Comparison of ENCODE assay signal across 15 cellular contexts in genomic region chr5:173679909-173680626, GRCh38.
A peak's percentile ranks its signal among the peaks of the same experiment; 100 is the strongest.
DNase-seq lines count a peak whose midpoint lies in the region; ATAC-seq, FAIRE-seq and TF ChIP-seq lines count a peak whose summit lies in the region.
"Had no signal": no experiment of that assay in that cellular context is flagged by ENCODE, and none has a peak within 500 bp of the region (broad histone marks: within the 10 kb centered on the region; RNA-seq: fewer than 3 reads in every experiment).

No MANE protein-coding gene starts in this region.

- intact Hi-C loops in Right ventricle myocardium superior (cut with DNase I): no loop called here
- intact Hi-C loops in left ventricle myocardium inferior (cut with micrococcal nuclease): no loop called here
- intact Hi-C loops in upper lobe of right lung (cut with DNase I): no loop called here

- H2AFZ ChIP-seq in Karpas-422 (ENCODE audit: low read length) (no peak overlapping the region), GM23338 (no peak overlapping the region)

- peaks cover 2% of the 10 kb centered on the region for H3K4me1 Mint-ChIP-seq in activated T-cell treated with anti-CD3 and anti-CD28 coated beads, Interleukin-2, amount 50 U/mL, for 24 hours (ENCODE audit: low read depth)
- H3K4me1 Mint-ChIP-seq in GM23338: peaks cover 2% of the 10 kb centered on the region; the same call in 1 of the 3 replicates
- H3K4me1 Mint-ChIP-seq: activated CD8-positive, alpha-beta memory T cell treated with anti-CD3 and anti-CD28 coated beads, Interleukin-2, amount 10 ng/mL, durations not matched to agents 7 days and 5 days had no signal

- H3K27ac Mint-ChIP-seq in activated T-cell treated with anti-CD3 and anti-CD28 coated beads, Interleukin-2, amount 50 U/mL, for 24 hours: no peak overlapping the region
- H3K27ac Mint-ChIP-seq in GM23338: no peak overlapping the region
- H3K27ac Mint-ChIP-seq: activated CD8-positive, alpha-beta memory T cell treated with anti-CD3 and anti-CD28 coated beads, Interleukin-2, amount 10 ng/mL, durations not matched to agents 7 days and 5 days had no signal

- H3K27ac ChIP-seq in left ventricle myocardium inferior (replicated peaks) (no peak overlapping the region), Karpas-422 (ENCODE audit: low read length) (no peak overlapping the region), upper lobe of right lung (no peak overlapping the region), GM23338 (ENCODE audit: low read depth) (no peak overlapping the region)

- H3K79me2 ChIP-seq in Karpas-422 (ENCODE audit: low read length) (no peaks in the 10 kb centered on the region), GM23338 (replicated peaks; ENCODE audit: insufficient read depth) (no peaks in the 10 kb centered on the region)

- H3K4me1 ChIP-seq in left ventricle myocardium inferior: peaks cover 8% of the 10 kb centered on the region
- H3K4me1 ChIP-seq in Karpas-422 (ENCODE audit: low read length): no peaks in the 10 kb centered on the region
- H3K4me1 ChIP-seq in upper lobe of right lung: no peaks in the 10 kb centered on the region
- H3K4me1 ChIP-seq in GM23338 (ENCODE audit: insufficient read depth): no peaks in the 10 kb centered on the region

- H3K4me3 Mint-ChIP-seq in activated T-cell treated with anti-CD3 and anti-CD28 coated beads, Interleukin-2, amount 50 U/mL, for 24 hours: no peak overlapping the region
- H3K4me3 Mint-ChIP-seq in GM23338: no peak overlapping the region
- H3K4me3 Mint-ChIP-seq: activated CD8-positive, alpha-beta memory T cell treated with anti-CD3 and anti-CD28 coated beads, Interleukin-2, amount 10 ng/mL, durations not matched to agents 7 days and 5 days had no signal

- TF ChIP-seq CTCF in left ventricle myocardium inferior (IDR thresholded peaks at IDR 0.05; ENCODE audit: borderline replicate concordance): no peak
- TF ChIP-seq CTCF in upper lobe of right lung (IDR thresholded peaks at IDR 0.05): no peak
- TF ChIP-seq CTCF in GM23338 (conservative IDR thresholded peaks at IDR 0.05; ENCODE audit: low read depth in 2 of 2): no peak

- H3K9ac ChIP-seq in Karpas-422 (ENCODE audit: low read length): no peak overlapping the region

- H4K20me1 ChIP-seq in Karpas-422 (ENCODE audit: insufficient read depth, low read depth, low read length) (no peaks in the 10 kb centered on the region), GM23338 (replicated peaks; ENCODE audit: insufficient read depth) (no peaks in the 10 kb centered on the region)

- H3K27me3 ChIP-seq in left ventricle myocardium inferior (ENCODE audit: low read depth) (no peaks in the 10 kb centered on the region), Karpas-422 (ENCODE audit: low read length) (no peaks in the 10 kb centered on the region), upper lobe of right lung (no peaks in the 10 kb centered on the region), GM23338 (ENCODE audit: insufficient read depth) (no peaks in the 10 kb centered on the region)

- FAIRE-seq in H54 (lab: Jason Lieb, UNC): no peak
- FAIRE-seq: G401.6 had no signal

- H3K9me3 ChIP-seq in left ventricle myocardium inferior (replicated peaks) (peaks cover 14% of the 10 kb centered on the region), Karpas-422 (ENCODE audit: low read length) (peaks cover 4% of the 10 kb centered on the region; the same call in 1 of the 2 replicates), upper lobe of right lung (no peaks in the 10 kb centered on the region)

- no peaks in the 10 kb centered on the region for H3F3A ChIP-seq in GM23338 (replicated peaks; ENCODE audit: low read depth)

- H3K36me3 Mint-ChIP-seq in activated T-cell treated with anti-CD3 and anti-CD28 coated beads, Interleukin-2, amount 50 U/mL, for 24 hours (ENCODE audit: low read depth): no peaks in the 10 kb centered on the region
- peaks cover 57% of the 10 kb centered on the region for H3K36me3 Mint-ChIP-seq in GM23338 (ENCODE audit: low read depth)
- H3K36me3 Mint-ChIP-seq: activated CD8-positive, alpha-beta memory T cell treated with anti-CD3 and anti-CD28 coated beads, Interleukin-2, amount 10 ng/mL, durations not matched to agents 7 days and 5 days had no signal

- no peaks in the 10 kb centered on the region for H3K9me2 ChIP-seq in Karpas-422 (replicated peaks; ENCODE audit: insufficient read depth, low read length)
- H3K9me2 ChIP-seq in GM23338 (ENCODE audit: insufficient read depth): peaks cover 4% of the 10 kb centered on the region

- DNase-seq in Right ventricle myocardium superior: no peak
- no peak for DNase-seq in left ventricle myocardium inferior
- peak; percentile 65 for DNase-seq in Karpas-422
- no peak for DNase-seq in upper lobe of right lung
- no peak for DNase-seq in H54 (ENCODE audit: insufficient read length, low spot score)
- DNase-seq in activated T-cell treated with anti-CD3 and anti-CD28 coated beads, Interleukin-2, amount 50 U/mL, for 24 hours: no peak
- DNase-seq in GM23338 (ENCODE audit: low spot score): no peak
- DNase-seq: activated CD8-positive, alpha-beta memory T cell treated with anti-CD3 and anti-CD28 coated beads, Interleukin-2, amount 10 ng/mL, durations not matched to agents 7 days and 5 days; caudate nucleus; foreskin fibroblast; NCI-H1436 treated with DMSO at 0.1 percent for 48 hours; stimulated activated naive CD4-positive, alpha-beta T cell had no signal

- TF ChIP-seq POLR2A in H54 (IDR thresholded peaks at IDR 0.05; ENCODE audit: low read depth, low read length): no peak

- H3K4me2 ChIP-seq in Karpas-422 (ENCODE audit: low read depth, low read length, poor library complexity, severe bottlenecking) (no peak overlapping the region), GM23338 (no peak overlapping the region)

- H3K36me3 ChIP-seq in left ventricle myocardium inferior: no peaks in the 10 kb centered on the region
- no peaks in the 10 kb centered on the region for H3K36me3 ChIP-seq in Karpas-422 (ENCODE audit: insufficient read depth, low read length)
- H3K36me3 ChIP-seq in upper lobe of right lung: no peaks in the 10 kb centered on the region
- peaks cover 7% of the 10 kb centered on the region; the same call in 1 of the 2 replicates for H3K36me3 ChIP-seq in GM23338 (ENCODE audit: insufficient read depth)

- ATAC-seq in Right ventricle myocardium superior (ENCODE audit: poor library complexity) (peak; percentile 78), HG02763 (IDR thresholded peaks at IDR 0.05; ENCODE audit: unreplicated experiment) (peak; percentile 66), upper lobe of right lung (peak; percentile 53), GM23338 (no peak)
- ATAC-seq: activated CD8-positive, alpha-beta memory T cell treated with anti-CD3 and anti-CD28 coated beads, Interleukin-2, amount 10 ng/mL, durations not matched to agents 7 days and 5 days had no signal

- H3K4me3 ChIP-seq in left ventricle myocardium inferior: no peak overlapping the region
- H3K4me3 ChIP-seq in Karpas-422 (ENCODE audit: low read length): no peak overlapping the region
- no peak overlapping the region for H3K4me3 ChIP-seq in upper lobe of right lung
- H3K4me3 ChIP-seq in GM23338: no peak overlapping the region
- H3K4me3 ChIP-seq: skin epidermis had no signal

- H3K9me3 Mint-ChIP-seq in activated T-cell treated with anti-CD3 and anti-CD28 coated beads, Interleukin-2, amount 50 U/mL, for 24 hours: peaks cover 6% of the 10 kb centered on the region
- peaks cover 33% of the 10 kb centered on the region for H3K9me3 Mint-ChIP-seq in GM23338

- H3K27me3 Mint-ChIP-seq in activated T-cell treated with anti-CD3 and anti-CD28 coated beads, Interleukin-2, amount 50 U/mL, for 24 hours: no peaks in the 10 kb centered on the region
- H3K27me3 Mint-ChIP-seq in GM23338 (ENCODE audit: insufficient read depth, low read depth, poor library complexity): peaks cover 6% of the 10 kb centered on the region
- H3K27me3 Mint-ChIP-seq: activated CD8-positive, alpha-beta memory T cell treated with anti-CD3 and anti-CD28 coated beads, Interleukin-2, amount 10 ng/mL, durations not matched to agents 7 days and 5 days had no signal
